8 cellular contexts compared by ENCODE assay signal in the genomic region with DNA sequence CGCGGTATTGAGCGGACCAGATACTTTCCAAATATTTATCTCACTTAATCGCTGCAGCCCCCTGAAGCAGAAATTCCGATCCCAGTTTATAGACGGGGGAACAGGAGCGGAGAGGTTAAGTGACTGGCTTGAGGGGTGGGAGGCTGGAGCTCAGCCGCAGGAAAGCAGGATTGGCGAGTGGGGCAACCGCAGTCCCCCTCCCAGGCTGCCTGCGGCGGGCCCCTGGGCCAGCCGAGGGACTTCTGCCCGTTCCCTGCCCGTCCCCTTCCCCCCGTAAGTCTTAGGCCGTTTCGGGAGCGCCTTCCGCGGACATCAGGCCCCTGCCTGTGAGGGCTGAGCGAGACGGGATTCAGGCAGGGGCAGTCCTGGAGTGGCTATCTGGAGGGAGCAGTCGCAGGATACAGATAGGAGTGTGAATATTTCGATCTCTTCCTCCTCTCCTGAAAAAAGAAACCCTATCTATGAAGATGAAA. TPM values are rescaled to one million over a fixed set of nuclear protein-coding genes. Genes with fewer than 3 reads are reported as not detected.
A peak's percentile ranks its signal among the peaks of the same experiment; 100 is the strongest.
DNase-seq lines count a peak whose midpoint lies in the region; ATAC-seq and TF ChIP-seq lines count a peak whose summit lies in the region.

No MANE protein-coding gene starts in this region.

- peak overlapping the region; percentile 45; the same call in 1 of the 2 replicates for H3K27ac ChIP-seq in HCT116 (ENCODE audit: low read depth, low read length)
- H3K27ac ChIP-seq in esophagus muscularis mucosa (replicated peaks in 1 of 4) = peak overlapping the region; percentile 71 to 84 (median 74)

- no peak for TF ChIP-seq CTCF in AG10803 (conservative IDR thresholded peaks at IDR 0.05; ENCODE audit: low read length)
- no peak for TF ChIP-seq CTCF in HCT116 (IDR thresholded peaks at IDR 0.05 in 2 of 3, conservative IDR thresholded peaks at IDR 0.05 in 1 of 3; ENCODE audit: borderline replicate concordance in 1 of 3, insufficient read depth in 1 of 3, low read depth in 2 of 3, low read length in 2 of 3)
- no peak for TF ChIP-seq CTCF in esophagus muscularis mucosa (IDR thresholded peaks at IDR 0.05)
- no peak for TF ChIP-seq CTCF in nephron (IDR thresholded peaks at IDR 0.05; ENCODE audit: unreplicated experiment in 3 of 3)

- CTCF ChIA-PET in HCT116 (lab: Charles Lee) = interaction anchor here (0.5 to 2.0 kb wide), 3 partner anchors 58 to 576 kb away, joined by 3 to 9 read pairs (median 3); no protein-coding TSS in a partner anchor

- intact Hi-C loops in HCT116 (cut with micrococcal nuclease) (no loop called here), esophagus muscularis mucosa (cut with DNase I) (no loop called here)

- WGBS in esophagus muscularis mucosa = 0% methylated on average over 5 of the region's 25 CpGs

- TF ChIP-seq POLR2A in HCT116 (IDR thresholded peaks at IDR 0.05; ENCODE audit: borderline replicate concordance, extremely low read depth, insufficient read depth, insufficient read length) (no peak), esophagus muscularis mucosa (IDR thresholded peaks at IDR 0.05; ENCODE audit: low read depth) (no peak)

- H3K4me1 Mint-ChIP-seq in T-helper 17 cell = peaks cover 10% of the 10 kb centered on the region
- peaks cover 18% of the 10 kb centered on the region for H3K4me1 Mint-ChIP-seq in nephron

- peak overlapping the region; percentile 81 for H3K4me2 ChIP-seq in HCT116 (ENCODE audit: low read length)

- no peaks in the 10 kb centered on the region for H3K36me3 ChIP-seq in HCT116 (ENCODE audit: control insufficient read depth in 1 of 2, insufficient read depth in 2 of 2, low read length in 2 of 2)
- no peaks in the 10 kb centered on the region for H3K36me3 ChIP-seq in esophagus muscularis mucosa

- H3K4me3 ChIP-seq in AG10803 (ENCODE audit: low read length) (peak overlapping the region; percentile 87), HCT116 (replicated peaks in 1 of 2; ENCODE audit: low read depth in 1 of 2, low read length in 2 of 2) (peak overlapping the region; percentile 74 to 78), esophagus muscularis mucosa (peak overlapping the region; percentile 59 to 73 (median 70))

- TF ChIP-seq EP300 in esophagus muscularis mucosa (IDR thresholded peaks at IDR 0.05) = no peak

- no peak for DNase-seq in AG10803 (ENCODE audit: low read depth)
- no peak for DNase-seq in HCT116 (ENCODE audit: low read depth, low spot score)
- no peak for DNase-seq in T-helper 17 cell
- no peak for DNase-seq in esophagus muscularis mucosa (ENCODE audit: extremely low spot score)
- DNase-seq in stimulated activated CD4-positive, alpha-beta T cell treated with anti-CD3 and anti-CD28 coated beads, Interleukin-4, amount 100 ng/mL, for 24 hours = no peak

- no peak for TF ChIP-seq RAD21 in HCT116 (IDR thresholded peaks at IDR 0.05; ENCODE audit: low read depth)

- H3K9me3 Mint-ChIP-seq in nephron = no peaks in the 10 kb centered on the region

- ATAC-seq in HCT116 (peak; percentile 3), T-helper 17 cell (no peak), esophagus mucosa (no peak), GM18868 (IDR thresholded peaks at IDR 0.05; ENCODE audit: unreplicated experiment) (no peak)

- H3K9me2 ChIP-seq in HCT116 (ENCODE audit: insufficient read depth) = no peaks in the 10 kb centered on the region

- RAD21 ChIA-PET in HCT116 (lab: Charles Lee; ENCODE audit: low non-redundant PET in 1 of 2, low total read pairs in 2 of 2, uncharacterized antibody in 2 of 2, unreplicated experiment in 2 of 2) = interaction anchor here in 1 of 2 experiments (1.4 kb wide), 1 partner anchor 217 kb away, joined by 3 read pairs; no protein-coding TSS in a partner anchor

- H3K27me3 Mint-ChIP-seq in T-helper 17 cell = peaks cover 38% of the 10 kb centered on the region
- peaks cover 54% of the 10 kb centered on the region for H3K27me3 Mint-ChIP-seq in nephron (ENCODE audit: low read depth)

- H3K79me2 ChIP-seq in HCT116 (ENCODE audit: insufficient read depth, low read length) = peaks cover 4% of the 10 kb centered on the region; the same call in 1 of the 2 replicates

- H3K27me3 ChIP-seq in HCT116 (ENCODE audit: insufficient read depth, low read length) = no peaks in the 10 kb centered on the region
- H3K27me3 ChIP-seq in esophagus muscularis mucosa = no peaks in the 10 kb centered on the region

- H3K9ac ChIP-seq in HCT116 (ENCODE audit: low read length) = peak overlapping the region; percentile 74

- no peaks in the 10 kb centered on the region for H3K9me3 ChIP-seq in HCT116 (ENCODE audit: control insufficient read depth in 1 of 2, insufficient read depth in 1 of 2, low read depth in 1 of 2, low read length in 2 of 2)
- no peaks in the 10 kb centered on the region for H3K9me3 ChIP-seq in T-helper 17 cell (ENCODE audit: control insufficient read depth, low read length, poor library complexity, severe bottlenecking)
- H3K9me3 ChIP-seq in esophagus muscularis mucosa = no peaks in the 10 kb centered on the region

- BruUV-seq in HCT116 (replicated peaks; lab: Mats Ljungman, UMichigan) = no TSS peak

- H2AFZ ChIP-seq in HCT116 (ENCODE audit: low read depth, low read length, poor library complexity, severe bottlenecking) = no peak overlapping the region

- H3K4me1 ChIP-seq in HCT116 (ENCODE audit: control insufficient read depth in 1 of 2, insufficient read depth in 2 of 2, low read length in 2 of 2) (peaks cover 12 to 36% of the 10 kb centered on the region in 2 experiments; a peak in 3 of 4 replicates), esophagus muscularis mucosa (peaks cover 11 to 18% (median 16%) of the 10 kb centered on the region in 4 donors)

- no peaks in the 10 kb centered on the region for H3K36me3 Mint-ChIP-seq in T-helper 17 cell (ENCODE audit: low read depth)
- no peaks in the 10 kb centered on the region for H3K36me3 Mint-ChIP-seq in nephron (ENCODE audit: low read depth)

- H3K4me3 Mint-ChIP-seq in T-helper 17 cell = peak overlapping the region; percentile 93
- H3K4me3 Mint-ChIP-seq in nephron = peak overlapping the region; percentile 84 to 98 (median 91)

- POLR2A ChIA-PET in HCT116 (lab: Charles Lee) = no interaction called here

- H4K20me1 ChIP-seq in HCT116 (ENCODE audit: insufficient read depth) = no peaks in the 10 kb centered on the region

- H3K27ac Mint-ChIP-seq in T-helper 17 cell = no peak overlapping the region
- no peak overlapping the region for H3K27ac Mint-ChIP-seq in nephron

TF ChIP-seq in HCT116, 20 proteins besides CTCF, POLR2A, EP300 and RAD21 (continues in another document):
- no peak for TF ChIP-seq CBX3 (IDR thresholded peaks at IDR 0.05; ENCODE audit: low read depth)
- no peak for TF ChIP-seq EZH2 (IDR thresholded peaks at IDR 0.05)
- no peak for TF ChIP-seq EZH2phosphoT487 (IDR thresholded peaks at IDR 0.05; ENCODE audit: borderline replicate concordance)
- TF ChIP-seq YY1 (IDR thresholded peaks at IDR 0.05; ENCODE audit: extremely low read depth, insufficient replicate concordance, low read depth, low read length) = no peak
- no peak for TF ChIP-seq POLR2AphosphoS5 (IDR thresholded peaks at IDR 0.05; ENCODE audit: low read depth, low read length)
- no peak for TF ChIP-seq FOSL1 (IDR thresholded peaks at IDR 0.05; ENCODE audit: low read depth)
- TF ChIP-seq, protein P1, sequence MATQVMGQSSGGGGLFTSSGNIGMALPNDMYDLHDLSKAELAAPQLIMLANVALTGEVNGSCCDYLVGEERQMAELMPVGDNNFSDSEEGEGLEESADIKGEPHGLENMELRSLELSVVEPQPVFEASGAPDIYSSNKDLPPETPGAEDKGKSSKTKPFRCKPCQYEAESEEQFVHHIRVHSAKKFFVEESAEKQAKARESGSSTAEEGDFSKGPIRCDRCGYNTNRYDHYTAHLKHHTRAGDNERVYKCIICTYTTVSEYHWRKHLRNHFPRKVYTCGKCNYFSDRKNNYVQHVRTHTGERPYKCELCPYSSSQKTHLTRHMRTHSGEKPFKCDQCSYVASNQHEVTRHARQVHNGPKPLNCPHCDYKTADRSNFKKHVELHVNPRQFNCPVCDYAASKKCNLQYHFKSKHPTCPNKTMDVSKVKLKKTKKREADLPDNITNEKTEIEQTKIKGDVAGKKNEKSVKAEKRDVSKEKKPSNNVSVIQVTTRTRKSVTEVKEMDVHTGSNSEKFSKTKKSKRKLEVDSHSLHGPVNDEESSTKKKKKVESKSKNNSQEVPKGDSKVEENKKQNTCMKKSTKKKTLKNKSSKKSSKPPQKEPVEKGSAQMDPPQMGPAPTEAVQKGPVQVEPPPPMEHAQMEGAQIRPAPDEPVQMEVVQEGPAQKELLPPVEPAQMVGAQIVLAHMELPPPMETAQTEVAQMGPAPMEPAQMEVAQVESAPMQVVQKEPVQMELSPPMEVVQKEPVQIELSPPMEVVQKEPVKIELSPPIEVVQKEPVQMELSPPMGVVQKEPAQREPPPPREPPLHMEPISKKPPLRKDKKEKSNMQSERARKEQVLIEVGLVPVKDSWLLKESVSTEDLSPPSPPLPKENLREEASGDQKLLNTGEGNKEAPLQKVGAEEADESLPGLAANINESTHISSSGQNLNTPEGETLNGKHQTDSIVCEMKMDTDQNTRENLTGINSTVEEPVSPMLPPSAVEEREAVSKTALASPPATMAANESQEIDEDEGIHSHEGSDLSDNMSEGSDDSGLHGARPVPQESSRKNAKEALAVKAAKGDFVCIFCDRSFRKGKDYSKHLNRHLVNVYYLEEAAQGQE (IDR thresholded peaks at IDR 0.05; ENCODE audit: low read depth) = no peak
- TF ChIP-seq JUND (IDR thresholded peaks at IDR 0.05) = no peak
- TF ChIP-seq MAX (IDR thresholded peaks at IDR 0.05) = no peak
- no peak for TF ChIP-seq CEBPB (IDR thresholded peaks at IDR 0.05; ENCODE audit: low read depth)
- TF ChIP-seq TCF7L2 (IDR thresholded peaks at IDR 0.05; ENCODE audit: borderline replicate concordance, extremely low read depth, insufficient read depth, insufficient read length) = no peak
- TF ChIP-seq EGR1 (IDR thresholded peaks at IDR 0.05; ENCODE audit: low read depth) = no peak

RNA-seq across cellular contexts. Expression of gene STRIP2, which starts 0.7 kb away (rescaled TPM):
- total RNA-seq in HCT116 (2021; ENCODE audit: unreplicated experiment) = 10.8 TPM
- polyA plus RNA-seq in HCT116 (2012) = 4.1 and 5.2 TPM in 2 replicates
- total RNA-seq in T-helper 17 cell = 1 to 10 TPM in 1 of 2 donors, under 1 TPM in 1; 0.67 to 2.1 TPM
- 1 to 10 TPM; 1.1 to 2.1 (median 1.9) TPM for total RNA-seq in esophagus muscularis mucosa
- total RNA-seq in esophagus mucosa = 3.4 TPM
